24 cellular contexts compared by ENCODE assay signal in genomic region chr18:48256848-48257247, GRCh38.
"Had no signal": no experiment of that assay in that cellular context is flagged by ENCODE, and none has a peak within 500 bp of the region (broad histone marks: within the 10 kb centered on the region; RNA-seq: fewer than 3 reads in every experiment).

No MANE protein-coding gene starts in this region.

- H3K36me3 ChIP-seq: esophagus muscularis mucosa, esophagus squamous epithelium, gastrocnemius medialis, gastroesophageal sphincter, heart left ventricle, heart right ventricle had no signal

- H3K27ac ChIP-seq: coronary artery, dorsolateral prefrontal cortex, epithelial cell of prostate, esophagus muscularis mucosa, esophagus squamous epithelium, foreskin keratinocyte, gastrocnemius medialis, gastroesophageal sphincter, heart left ventricle, heart right ventricle had no signal

- H3K4me1 ChIP-seq: esophagus muscularis mucosa, esophagus squamous epithelium, foreskin keratinocyte, gastrocnemius medialis, gastroesophageal sphincter, heart left ventricle, heart right ventricle had no signal

- H3K4me3 ChIP-seq: coronary artery, dorsolateral prefrontal cortex, esophagus muscularis mucosa, esophagus squamous epithelium, gastrocnemius medialis, gastroesophageal sphincter, heart left ventricle, heart right ventricle had no signal

- ATAC-seq: effector memory CD8-positive, alpha-beta T cell; esophagus mucosa; foreskin keratinocyte; gastrocnemius medialis; gastroesophageal sphincter; heart left ventricle; heart right ventricle had no signal

- H3K27me3 ChIP-seq: dorsolateral prefrontal cortex, esophagus muscularis mucosa, esophagus squamous epithelium, gastrocnemius medialis, gastroesophageal sphincter, heart left ventricle had no signal

- FAIRE-seq: endothelial cell of umbilical vein had no signal

- DNase-seq: cortex of kidney; dermis blood vessel endothelial cell; dorsolateral prefrontal cortex; effector CD4-positive, alpha-beta T cell; effector CD8-positive, alpha-beta T cell; effector memory CD4-positive, alpha-beta T cell; effector memory CD8-positive, alpha-beta T cell; endodermal cell; erythroblast; esophagus squamous epithelium; foreskin fibroblast; foreskin keratinocyte; foreskin melanocyte; gastrocnemius medialis; glutamatergic neuron; head of caudate nucleus; heart left ventricle; heart right ventricle had no signal
